Comparison of ENCODE assay signal across 17 cellular contexts in genomic region chr11:129067454-129067853, GRCh38.
A peak's percentile ranks its signal among the peaks of the same experiment; 100 is the strongest.
DNase-seq lines count a peak whose midpoint lies in the region; ATAC-seq and TF ChIP-seq lines count a peak whose summit lies in the region.
"Had no signal": no experiment of that assay in that cellular context is flagged by ENCODE, and none has a peak within 500 bp of the region (broad histone marks: within the 10 kb centered on the region; RNA-seq: fewer than 3 reads in every experiment).

No MANE protein-coding gene starts in this region.

- H3K27ac ChIP-seq in PC-3 (ENCODE audit: low read length) (no peak overlapping the region), mammary epithelial cell (ENCODE audit: insufficient read depth, low read depth, low read length) (no peak overlapping the region), upper lobe of left lung (no peak overlapping the region)
- H3K27ac ChIP-seq: C4-2B had no signal

- no peak for TF ChIP-seq EP300 in upper lobe of left lung (IDR thresholded peaks at IDR 0.05)

- H2AFZ ChIP-seq in PC-3 (ENCODE audit: low read length) = no peak overlapping the region
- H2AFZ ChIP-seq in mammary epithelial cell (ENCODE audit: low read depth, low read length) = no peak overlapping the region

- no peaks in the 10 kb centered on the region for H4K20me1 ChIP-seq in PC-3 (ENCODE audit: low read length)
- no peaks in the 10 kb centered on the region for H4K20me1 ChIP-seq in mammary epithelial cell (ENCODE audit: insufficient read depth, low read length)

- intact Hi-C loops in PC-3 (cut with micrococcal nuclease) (loop anchor here (2.0 kb wide), 1 partner anchor 35 kb away; no protein-coding TSS in a partner anchor), mammary epithelial cell (cut with micrococcal nuclease) (no loop called here)

- in situ Hi-C loops in mammary epithelial cell (cut with MboI; ENCODE audit: low sequenced_read_pairs in 2 of 2) = no loop called here

- TF ChIP-seq POLR2A in upper lobe of left lung (IDR thresholded peaks at IDR 0.05) = no peak

- no peaks in the 10 kb centered on the region for H3F3A ChIP-seq in PC-3 (ENCODE audit: low read length, unreplicated experiment)

- peaks cover 12% of the 10 kb centered on the region for H3K4me1 ChIP-seq in PC-3 (ENCODE audit: insufficient read depth, low read length)
- no peaks in the 10 kb centered on the region for H3K4me1 ChIP-seq in mammary epithelial cell (ENCODE audit: insufficient read depth, low read length)
- no peaks in the 10 kb centered on the region for H3K4me1 ChIP-seq in upper lobe of left lung
- H3K4me1 ChIP-seq: BE2C had no signal

- no peaks in the 10 kb centered on the region for H3K4me1 Mint-ChIP-seq in T-cell
- H3K4me1 Mint-ChIP-seq: CD4-positive, alpha-beta memory T cell; H9; IgD-negative memory B cell had no signal

- H3K36me3 Mint-ChIP-seq in T-cell = peaks cover 17% of the 10 kb centered on the region

- no peaks in the 10 kb centered on the region for H3K27me3 Mint-ChIP-seq in T-cell
- H3K27me3 Mint-ChIP-seq: IgD-negative memory B cell had no signal

- no TSS peak for BruUV-seq in PC-3 (replicated peaks; lab: Mats Ljungman, UMichigan)
- BruUV-seq in mammary epithelial cell (replicated peaks; lab: Mats Ljungman, UMichigan) = no TSS peak

- peak; percentile 57; the same call in 1 of the 2 replicates for ATAC-seq in PC-3
- no peak for ATAC-seq in T-cell (replicated peaks in 1 of 4)
- no peak for ATAC-seq in upper lobe of left lung (ENCODE audit: low FRiP score in 2 of 2)
- no peak for ATAC-seq in HG02840 (IDR thresholded peaks at IDR 0.05; ENCODE audit: low FRiP score, unreplicated experiment)

- no peak for TF ChIP-seq CTCF in PC-3 (conservative IDR thresholded peaks at IDR 0.05; ENCODE audit: low read depth, low read length)
- no peak for TF ChIP-seq CTCF in mammary epithelial cell (conservative IDR thresholded peaks at IDR 0.05 in 1 of 2, IDR thresholded peaks at IDR 0.05 in 1 of 2; ENCODE audit: extremely low read depth in 1 of 2, insufficient read depth in 1 of 2, low read depth in 1 of 2, low read length in 2 of 2)
- no peak for TF ChIP-seq CTCF in fibroblast of pulmonary artery (IDR thresholded peaks at IDR 0.05; ENCODE audit: low read length, missing control alignments)
- no peak for TF ChIP-seq CTCF in upper lobe of left lung (IDR thresholded peaks at IDR 0.05)

- no peak overlapping the region for H3K27ac Mint-ChIP-seq in T-cell
- H3K27ac Mint-ChIP-seq: H9, HFFc6, IgD-negative memory B cell had no signal

- H3K4me3 ChIP-seq in PC-3 (ENCODE audit: low read length) (no peak overlapping the region), mammary epithelial cell (replicated peaks in 1 of 3; ENCODE audit: insufficient read depth in 1 of 3, low read depth in 2 of 3, low read length in 3 of 3) (no peak overlapping the region), fibroblast of pulmonary artery (replicated peaks; ENCODE audit: low read depth, low read length) (no peak overlapping the region), upper lobe of left lung (no peak overlapping the region)

- H3K36me3 ChIP-seq in PC-3 (ENCODE audit: low read depth, low read length) (no peaks in the 10 kb centered on the region), mammary epithelial cell (ENCODE audit: insufficient read depth, low read length) (peaks cover 2% of the 10 kb centered on the region), upper lobe of left lung (peaks cover 0 to 12% (median 4%) of the 10 kb centered on the region in 4 donors)
- H3K36me3 ChIP-seq: BE2C had no signal

- POLR2A ChIA-PET in PC-3 (lab: Charles Lee; ENCODE audit: unreplicated experiment) (no interaction called here), T-cell (lab: Charles Lee) (no interaction called here)

- no peaks in the 10 kb centered on the region for H3K9me3 Mint-ChIP-seq in T-cell
- H3K9me3 Mint-ChIP-seq: CD4-positive, alpha-beta memory T cell; H9; HFFc6; IgD-negative memory B cell had no signal

- no peaks in the 10 kb centered on the region for H3K27me3 ChIP-seq in PC-3 (ENCODE audit: low read length)
- H3K27me3 ChIP-seq in mammary epithelial cell (ENCODE audit: insufficient read depth, low read length) = no peaks in the 10 kb centered on the region
- no peaks in the 10 kb centered on the region for H3K27me3 ChIP-seq in upper lobe of left lung
- H3K27me3 ChIP-seq: BE2C had no signal

- peak overlapping the region; percentile 16; the same call in 1 of the 2 replicates for H3K4me2 ChIP-seq in PC-3 (ENCODE audit: low read length)
- no peak overlapping the region for H3K4me2 ChIP-seq in mammary epithelial cell (ENCODE audit: insufficient read depth, low read depth, low read length)

- H3K9me2 ChIP-seq in PC-3 (replicated peaks; ENCODE audit: low read length) = no peaks in the 10 kb centered on the region

- dilution Hi-C loops in mammary epithelial cell (cut with HindIII; ENCODE audit: low sequenced_read_pairs) = no loop called here

- H3K79me2 ChIP-seq in PC-3 (ENCODE audit: low read length) (no peaks in the 10 kb centered on the region), mammary epithelial cell (ENCODE audit: insufficient read depth, low read length) (no peaks in the 10 kb centered on the region)

- H3K9ac ChIP-seq in PC-3 (ENCODE audit: low read length) = no peak overlapping the region
- no peak overlapping the region for H3K9ac ChIP-seq in mammary epithelial cell (ENCODE audit: insufficient read depth, low read length)

- H3K4me3 Mint-ChIP-seq in T-cell = no peak overlapping the region
- H3K4me3 Mint-ChIP-seq: CD4-positive, alpha-beta memory T cell; H9; HFFc6; IgD-negative memory B cell had no signal

- no peaks in the 10 kb centered on the region for H3K9me3 ChIP-seq in PC-3 (ENCODE audit: low read length)
- H3K9me3 ChIP-seq in mammary epithelial cell (replicated peaks; ENCODE audit: insufficient read depth, low read length) = no peaks in the 10 kb centered on the region
- no peaks in the 10 kb centered on the region for H3K9me3 ChIP-seq in upper lobe of left lung
- H3K9me3 ChIP-seq: BE2C had no signal

- peak; percentile 2 for DNase-seq in HCEC 1CT
- peak; percentile 56 for DNase-seq in PC-3
- peak; percentile 23 for DNase-seq in mammary epithelial cell
- peak; percentile 16 for DNase-seq in fibroblast of pulmonary artery (ENCODE audit: low read depth)
- no peak for DNase-seq in T-cell
- no peak for DNase-seq in upper lobe of left lung
- no peak for DNase-seq in NCI-H1694 treated with DMSO at 0.1 percent for 48 hours (lab: John Stamatoyannopoulos, UW)
- DNase-seq: BE2C; CD4-positive, alpha-beta memory T cell; DMS79; GDM1; GOT3; H9; HFFc6 had no signal

- CTCF ChIA-PET in PC-3 (lab: Charles Lee) (no interaction called here), mammary epithelial cell (lab: Charles Lee; ENCODE audit: low non-redundant PET) (no interaction called here), T-cell (lab: Charles Lee) (no interaction called here)

- WGBS in mammary epithelial cell (ENCODE audit: low coverage, missing lambda C conversion rate) = 88% methylated on average over 2 of the region's 2 CpGs
- 87 to 96% methylated on average over 2 of the region's 2 CpGs for WGBS in upper lobe of left lung, 2 donors

Comparison
In these comparisons a context has a peak if more than half of its experiments do, and no peak if none do; other contexts are left out.
1. DNase-seq: peak in HCEC 1CT (single experiment), PC-3 (single experiment), mammary epithelial cell (single experiment) and fibroblast of pulmonary artery (single experiment); none in T-cell (0 of 34), upper lobe of left lung (0 of 2) and NCI-H1694 treated with DMSO at 0.1 percent for 48 hours (single experiment).